In genomic region chr4:55927776-55928437, GRCh38 we compare ENCODE assay signal across 23 cellular contexts.
"Had no signal": no experiment of that assay in that cellular context is flagged by ENCODE, and none has a peak within 500 bp of the region (broad histone marks: within the 10 kb centered on the region; RNA-seq: fewer than 3 reads in every experiment).

No MANE protein-coding gene starts in this region.

- H3K4me1 ChIP-seq: neural progenitor cell, right lobe of liver, suprapubic skin, transverse colon, uterus had no signal

- H3K36me3 Mint-ChIP-seq: naive B cell, neural progenitor cell had no signal

- DNase-seq: activated CD4-positive, alpha-beta T cell treated with anti-CD3 and anti-CD28 coated beads, Interleukin-2, amount 50 U/mL, for 1 hour; activated CD4-positive, CD25-positive, alpha-beta regulatory T cell treated with anti-CD3 and anti-CD28 coated beads, Interleukin-2, amount 50 U/mL, for 72 hours; activated CD8-positive, alpha-beta memory T cell treated with anti-CD3 and anti-CD28 coated beads, Interleukin-2, amount 50 U/mL, for 4 hours; activated effector memory CD4-positive, alpha-beta T cell treated with Interleukin-2 at 50 U/mL for 16 hours; activated T-cell treated with anti-CD3 and anti-CD28 coated beads, Interleukin-2, amount 50 U/mL, for 4 hours; cerebellar nuclear complex; effector CD4-positive, alpha-beta T cell; foreskin melanocyte; mammary epithelial cell; naive B cell; right lobe of liver; small intestine; stimulated activated CD4-positive, alpha-beta T cell treated with anti-CD3 and anti-CD28 coated beads, Interleukin-15, amount 100 ng/mL, for 24 hours; stimulated activated CD4-positive, alpha-beta T cell treated with anti-CD3 and anti-CD28 coated beads, Interleukin-2, amount 100 ng/mL, for 48 hours; T-cell; transverse colon; uterus had no signal

- H3K27me3 ChIP-seq: neural progenitor cell, right lobe of liver, suprapubic skin, transverse colon, uterus had no signal

- H3K4me1 Mint-ChIP-seq: neural progenitor cell had no signal

- H3K9me3 Mint-ChIP-seq: naive B cell; neural progenitor cell; stimulated activated naive CD8-positive, alpha-beta T cell treated with anti-CD3 and anti-CD28 coated beads, Interleukin-15, Interleukin-2, amounts not matched to agents 100 ng/mL and 50 ng/mL, for 24 hours had no signal

- H3K27ac ChIP-seq: neural progenitor cell, right lobe of liver, suprapubic skin, transverse colon, uterus, VCaP had no signal

- H3K27me3 Mint-ChIP-seq: activated naive CD4-positive, alpha-beta T cell treated with anti-CD3 and anti-CD28 coated beads, Interleukin-2, amount 50 U/mL, for 24 hours; naive B cell; stimulated activated naive CD8-positive, alpha-beta T cell treated with anti-CD3 and anti-CD28 coated beads, Interleukin-15, Interleukin-2, amounts not matched to agents 100 ng/mL and 50 ng/mL, for 24 hours; T-cell had no signal

- ATAC-seq: activated T-cell treated with anti-CD3 and anti-CD28 coated beads, Interleukin-2, amount 50 U/mL, for 4 hours; left lobe of liver; right lobe of liver; T-cell had no signal

- H3K4me3 ChIP-seq: neural progenitor cell, right lobe of liver, suprapubic skin, transverse colon, uterus had no signal

- H3K9me3 ChIP-seq: right lobe of liver, suprapubic skin, transverse colon, uterus had no signal

- H3K36me3 ChIP-seq: neural progenitor cell, right lobe of liver, suprapubic skin, transverse colon, uterus had no signal

- H3K27ac Mint-ChIP-seq: activated naive CD4-positive, alpha-beta T cell treated with anti-CD3 and anti-CD28 coated beads, Interleukin-2, amount 50 U/mL, for 24 hours; neural progenitor cell; stimulated activated naive CD8-positive, alpha-beta T cell treated with anti-CD3 and anti-CD28 coated beads, Interleukin-15, Interleukin-2, amounts not matched to agents 100 ng/mL and 50 ng/mL, for 24 hours; T-cell had no signal

- H3K4me3 Mint-ChIP-seq: activated naive CD4-positive, alpha-beta T cell treated with anti-CD3 and anti-CD28 coated beads, Interleukin-2, amount 50 U/mL, for 24 hours; activated T-cell treated with anti-CD3 and anti-CD28 coated beads, Interleukin-2, amount 50 U/mL, for 4 hours; naive B cell; neural progenitor cell; stimulated activated naive CD8-positive, alpha-beta T cell treated with anti-CD3 and anti-CD28 coated beads, Interleukin-15, Interleukin-2, amounts not matched to agents 100 ng/mL and 50 ng/mL, for 24 hours; T-cell had no signal
